Comparison of ENCODE assay signal across 9 cellular contexts in the genomic region with DNA sequence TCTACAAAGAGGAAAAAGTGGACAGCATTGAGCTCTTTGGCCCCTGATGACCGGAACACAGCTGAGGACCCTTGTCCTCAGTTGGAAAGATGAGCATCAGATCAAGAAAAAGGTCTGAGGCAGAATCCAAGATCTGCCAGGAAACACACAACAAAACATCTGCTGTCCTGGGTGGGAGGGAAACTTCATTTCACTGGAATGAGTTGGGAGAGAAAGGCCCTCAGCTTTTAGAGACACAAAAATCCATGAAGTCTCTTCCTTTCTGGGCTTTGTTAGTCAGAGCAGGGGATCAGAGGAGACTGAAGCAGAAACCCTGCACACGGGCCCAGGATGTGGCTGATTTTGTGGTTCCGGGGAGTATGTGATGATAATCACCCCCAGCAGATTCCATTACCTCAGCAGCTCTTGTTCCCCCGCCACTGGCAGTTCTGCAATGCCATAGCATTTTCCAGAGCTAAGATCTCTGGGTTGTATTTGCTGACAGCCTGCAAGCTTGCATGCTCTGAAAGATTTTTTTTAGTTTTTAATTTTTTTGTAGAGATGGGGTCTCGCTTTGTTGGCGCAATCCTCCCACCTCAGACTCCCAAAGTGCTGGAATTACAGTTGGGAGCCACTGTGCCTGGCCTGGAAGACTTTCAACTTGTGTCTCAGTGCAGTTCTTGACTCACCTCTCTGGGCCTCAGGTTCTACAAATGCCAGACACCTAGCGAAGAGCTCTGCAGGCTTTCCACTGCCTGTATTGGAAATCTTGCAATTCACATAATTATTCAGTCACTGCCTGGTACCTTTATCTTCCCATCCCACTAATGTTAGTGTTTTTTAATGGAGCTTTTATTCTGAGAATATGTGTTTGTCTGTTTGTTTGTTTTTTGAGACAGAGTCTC. TPM values are rescaled to one million over a fixed set of nuclear protein-coding genes. Genes with fewer than 3 reads are reported as not detected.
DNase-seq lines count a peak whose midpoint lies in the region; ATAC-seq and TF ChIP-seq lines count a peak whose summit lies in the region.
"Had no signal": no experiment of that assay in that cellular context is flagged by ENCODE, and none has a peak within 500 bp of the region (broad histone marks: within the 10 kb centered on the region; RNA-seq: fewer than 3 reads in every experiment).

No MANE protein-coding gene starts in this region.

- TF ChIP-seq POLR2A in testis (IDR thresholded peaks at IDR 0.05), result no peak

- TF ChIP-seq CTCF in parathyroid adenoma (IDR thresholded peaks at IDR 0.05) (no peak), testis (IDR thresholded peaks at IDR 0.05) (no peak)

- peak overlapping the region; percentile 78 for H3K4me3 Mint-ChIP-seq in T-helper 17 cell

- no peaks in the 10 kb centered on the region for H3K27me3 Mint-ChIP-seq in T-helper 17 cell

- ATAC-seq in T-helper 17 cell (peak; percentile 99), GM18517 (IDR thresholded peaks at IDR 0.05; ENCODE audit: unreplicated experiment) (no peak)

- 77 to 83% methylated on average over 7 of the region's 7 CpGs for WGBS in testis, 2 donors

- H3K27ac Mint-ChIP-seq in T-helper 17 cell, result peak overlapping the region; percentile 92

- no peaks in the 10 kb centered on the region for H3K9me3 ChIP-seq in T-helper 17 cell (ENCODE audit: control insufficient read depth, low read length, poor library complexity, severe bottlenecking)
- no peaks in the 10 kb centered on the region for H3K9me3 ChIP-seq in parathyroid adenoma (ENCODE audit: control insufficient read depth, low read length)
- no peaks in the 10 kb centered on the region for H3K9me3 ChIP-seq in testis

- intact Hi-C loops in testis (cut with DNase I; ENCODE audit: low total_unique reads), result no loop called here

- peaks cover 1% of the 10 kb centered on the region for H3K79me2 ChIP-seq in parathyroid adenoma

- peak; percentile 65 for DNase-seq in GM03348 (ENCODE audit: low spot score)
- peak; percentile 30 to 66 (median 33) for DNase-seq in T-helper 17 cell
- peak; percentile 60 for DNase-seq in activated naive CD8-positive, alpha-beta T cell treated with anti-CD3 and anti-CD28 coated beads, Interleukin-2, amount 50 U/mL, for 16 hours (ENCODE audit: low read depth, low spot score)
- no peak for DNase-seq in RKO (ENCODE audit: low spot score)
- DNase-seq in testis, result no peak
- no peak for DNase-seq in hypothalamus (lab: John Stamatoyannopoulos, UW)

- H3K36me3 Mint-ChIP-seq in T-helper 17 cell (ENCODE audit: low read depth), result peaks cover 3% of the 10 kb centered on the region

- H3K27me3 ChIP-seq in parathyroid adenoma (ENCODE audit: control insufficient read depth, insufficient read depth, low read length), result no peaks in the 10 kb centered on the region
- no peaks in the 10 kb centered on the region for H3K27me3 ChIP-seq in testis

- H3K36me3 ChIP-seq in parathyroid adenoma (ENCODE audit: control insufficient read depth, insufficient read depth, low read length) (no peaks in the 10 kb centered on the region), testis (ENCODE audit: low read depth, missing control alignments) (no peaks in the 10 kb centered on the region)

- H3K27ac ChIP-seq in parathyroid adenoma (no peak overlapping the region), testis (no peak overlapping the region)
- H3K27ac ChIP-seq: epithelial cell of prostate had no signal

- no peak overlapping the region for H3K4me2 ChIP-seq in parathyroid adenoma (ENCODE audit: low read length)

- peak overlapping the region; percentile 3 for H2AFZ ChIP-seq in parathyroid adenoma

- H3K9ac ChIP-seq in parathyroid adenoma, result no peak overlapping the region

- H3K4me1 ChIP-seq in parathyroid adenoma, result no peaks in the 10 kb centered on the region
- H3K4me1 ChIP-seq in testis, result no peaks in the 10 kb centered on the region

- peaks cover 34% of the 10 kb centered on the region for H3K4me1 Mint-ChIP-seq in T-helper 17 cell

- H3K4me3 ChIP-seq in parathyroid adenoma (ENCODE audit: low read depth, low read length), result no peak overlapping the region
- H3K4me3 ChIP-seq in testis, result no peak overlapping the region

RNA-seq across cellular contexts. Expression of gene TATDN2, which starts 5.8 kb away (rescaled TPM):
- 10 to 100 TPM; 56.8 to 63.7 TPM for total RNA-seq in T-helper 17 cell
- total RNA-seq in testis, result 10 to 100 TPM; 19.8 to 24.3 TPM
- 21.3 TPM for polyA plus RNA-seq in testis (ENCODE audit: insufficient read depth, low read depth, low replicate concordance)

RNA-seq across cellular contexts. Expression of gene GHRL, which starts 50.3 kb away (rescaled TPM):
- total RNA-seq in T-helper 17 cell, result under 1 TPM; 0.73 to 0.85 TPM
- under 1 TPM; 0.50 to 0.87 TPM for total RNA-seq in testis
- polyA plus RNA-seq in testis (ENCODE audit: insufficient read depth, low read depth, low replicate concordance), result 1.0 TPM

Comparison
In these comparisons a context has a peak if more than half of its experiments do, and no peak if none do; other contexts are left out.
1. DNase-seq: peak in GM03348 (single experiment), T-helper 17 cell (3 of 3) and activated naive CD8-positive, alpha-beta T cell treated with anti-CD3 and anti-CD28 coated beads, Interleukin-2, amount 50 U/mL, for 16 hours (single experiment); none in RKO (single experiment), testis (single experiment) and hypothalamus (0 of 51).